Comparison of ENCODE assay signal across 12 cellular contexts in genomic region chr7:140375808-140376730, GRCh38. TPM values are rescaled to one million over a fixed set of nuclear protein-coding genes. Genes with fewer than 3 reads are reported as not detected.
DNase-seq lines count a peak whose midpoint lies in the region; ATAC-seq lines count a peak whose summit lies in the region.
"Had no signal": no experiment of that assay in that cellular context is flagged by ENCODE, and none has a peak within 500 bp of the region (broad histone marks: within the 10 kb centered on the region; RNA-seq: fewer than 3 reads in every experiment).

No MANE protein-coding gene starts in this region.

- peak in 12 of 34 experiments; percentile 5 to 32 (median 15) for DNase-seq in T-cell
- DNase-seq in activated naive CD8-positive, alpha-beta T cell treated with anti-CD3 and anti-CD28 coated beads, Interleukin-2, amount 50 U/mL, for 24 hours = no peak
- DNase-seq in NCI-H1694 treated with DMSO at 0.1 percent for 48 hours (lab: John Stamatoyannopoulos, UW) = no peak
- DNase-seq: HFFc6, left ventricle myocardium superior, NCI-H345 had no signal

- H3K9me3 Mint-ChIP-seq in T-cell = no peaks in the 10 kb centered on the region
- H3K9me3 Mint-ChIP-seq in activated naive CD8-positive, alpha-beta T cell treated with anti-CD3 and anti-CD28 coated beads, Interleukin-2, amount 50 U/mL, for 24 hours = no peaks in the 10 kb centered on the region
- H3K9me3 Mint-ChIP-seq in stimulated activated memory B cell treated with anti-CD40 and anti-IgM and Interleukin-4, amounts not matched to agents 10 μg/mL and 1 μg/mL and 100 μg/mL, for 72 hours = no peaks in the 10 kb centered on the region
- H3K9me3 Mint-ChIP-seq: HFFc6 had no signal

- CTCF ChIA-PET in T-cell (lab: Charles Lee) = interaction anchor here (0.5 to 0.9 kb wide), 3 partner anchors 9 to 1144 kb away, joined by 3 to 4 read pairs (median 3); no protein-coding TSS in a partner anchor

- H3K4me1 Mint-ChIP-seq in T-cell = peaks cover 15 to 30% (median 25%) of the 10 kb centered on the region in 3 donors
- H3K4me1 Mint-ChIP-seq in activated naive CD8-positive, alpha-beta T cell treated with anti-CD3 and anti-CD28 coated beads, Interleukin-2, amount 50 U/mL, for 24 hours = peaks cover 35% of the 10 kb centered on the region
- peaks cover 17% of the 10 kb centered on the region for H3K4me1 Mint-ChIP-seq in stimulated activated memory B cell treated with anti-CD40 and anti-IgM and Interleukin-4, amounts not matched to agents 10 μg/mL and 1 μg/mL and 100 μg/mL, for 72 hours

- peak; percentile 57 for ATAC-seq in GM21447 (IDR thresholded peaks at IDR 0.05; ENCODE audit: unreplicated experiment)
- peak; percentile 87 to 91 (median 89) for ATAC-seq in T-cell (replicated peaks in 1 of 4)
- ATAC-seq in activated naive CD8-positive, alpha-beta T cell treated with anti-CD3 and anti-CD28 coated beads, Interleukin-2, amount 50 U/mL, for 24 hours = peak; percentile 93
- ATAC-seq in stimulated activated memory B cell treated with anti-CD40 and anti-IgM and Interleukin-4, amounts not matched to agents 10 μg/mL and 1 μg/mL and 100 μg/mL, for 72 hours = peak; percentile 85
- ATAC-seq in GM19455 (IDR thresholded peaks at IDR 0.05; ENCODE audit: unreplicated experiment) = no peak
- ATAC-seq in GM21723 (IDR thresholded peaks at IDR 0.05; ENCODE audit: unreplicated experiment) = no peak
- ATAC-seq: left ventricle myocardium superior had no signal

- H3K36me3 Mint-ChIP-seq in T-cell = peaks cover 19% of the 10 kb centered on the region
- peaks cover 29% of the 10 kb centered on the region for H3K36me3 Mint-ChIP-seq in activated naive CD8-positive, alpha-beta T cell treated with anti-CD3 and anti-CD28 coated beads, Interleukin-2, amount 50 U/mL, for 24 hours (ENCODE audit: low read depth)
- peaks cover 40% of the 10 kb centered on the region for H3K36me3 Mint-ChIP-seq in stimulated activated memory B cell treated with anti-CD40 and anti-IgM and Interleukin-4, amounts not matched to agents 10 μg/mL and 1 μg/mL and 100 μg/mL, for 72 hours

- POLR2A ChIA-PET in T-cell (lab: Charles Lee) = interaction anchor here in 1 of 2 donors (1.0 kb wide), 1 partner anchor 17 kb away, joined by 6 read pairs; no protein-coding TSS in a partner anchor

- H3K27me3 Mint-ChIP-seq in T-cell = no peaks in the 10 kb centered on the region
- no peaks in the 10 kb centered on the region for H3K27me3 Mint-ChIP-seq in activated naive CD8-positive, alpha-beta T cell treated with anti-CD3 and anti-CD28 coated beads, Interleukin-2, amount 50 U/mL, for 24 hours
- H3K27me3 Mint-ChIP-seq in stimulated activated memory B cell treated with anti-CD40 and anti-IgM and Interleukin-4, amounts not matched to agents 10 μg/mL and 1 μg/mL and 100 μg/mL, for 72 hours = no peaks in the 10 kb centered on the region

- H3K27ac Mint-ChIP-seq in T-cell = peak overlapping the region; percentile 92 to 96
- H3K27ac Mint-ChIP-seq in activated naive CD8-positive, alpha-beta T cell treated with anti-CD3 and anti-CD28 coated beads, Interleukin-2, amount 50 U/mL, for 24 hours = peak overlapping the region; percentile 91
- H3K27ac Mint-ChIP-seq in stimulated activated memory B cell treated with anti-CD40 and anti-IgM and Interleukin-4, amounts not matched to agents 10 μg/mL and 1 μg/mL and 100 μg/mL, for 72 hours = peak overlapping the region; percentile 80
- H3K27ac Mint-ChIP-seq: HFFc6 had no signal

- H3K4me3 Mint-ChIP-seq in T-cell = peak overlapping the region; percentile 74 to 86 (median 78)
- peak overlapping the region; percentile 71 for H3K4me3 Mint-ChIP-seq in activated naive CD8-positive, alpha-beta T cell treated with anti-CD3 and anti-CD28 coated beads, Interleukin-2, amount 50 U/mL, for 24 hours
- peak overlapping the region; percentile 30 for H3K4me3 Mint-ChIP-seq in stimulated activated memory B cell treated with anti-CD40 and anti-IgM and Interleukin-4, amounts not matched to agents 10 μg/mL and 1 μg/mL and 100 μg/mL, for 72 hours
- H3K4me3 Mint-ChIP-seq: HFFc6 had no signal

RNA-seq across cellular contexts. Expression of gene SLC37A3, which starts 22.3 kb away (rescaled TPM):
- total RNA-seq in T-cell = 10 to 100 TPM; 23.2 to 50.5 (median 38.1) TPM

RNA-seq across cellular contexts. Expression of gene RAB19, which starts 27.8 kb away (rescaled TPM):
- 1 to 10 TPM; 4.3 to 8.9 (median 5.6) TPM for total RNA-seq in T-cell
- total RNA-seq: HFFc6, left ventricle myocardium superior, M059J, osteocyte had no signal

Comparison
In these comparisons a context has a peak if more than half of its experiments do, and no peak if none do; other contexts are left out.
1. ATAC-seq: peak in GM21447 (single experiment), T-cell (4 of 4), activated naive CD8-positive, alpha-beta T cell treated with anti-CD3 and anti-CD28 coated beads, Interleukin-2, amount 50 U/mL, for 24 hours (single experiment) and stimulated activated memory B cell treated with anti-CD40 and anti-IgM and Interleukin-4, amounts not matched to agents 10 μg/mL and 1 μg/mL and 100 μg/mL, for 72 hours (single experiment); none in GM19455 (single experiment) and GM21723 (single experiment).
2. Peak in every context shown above with its lines, with median percentiles within 50 percentile points of each other: H3K27ac Mint-ChIP-seq and H3K4me3 Mint-ChIP-seq.